In the genomic region with DNA sequence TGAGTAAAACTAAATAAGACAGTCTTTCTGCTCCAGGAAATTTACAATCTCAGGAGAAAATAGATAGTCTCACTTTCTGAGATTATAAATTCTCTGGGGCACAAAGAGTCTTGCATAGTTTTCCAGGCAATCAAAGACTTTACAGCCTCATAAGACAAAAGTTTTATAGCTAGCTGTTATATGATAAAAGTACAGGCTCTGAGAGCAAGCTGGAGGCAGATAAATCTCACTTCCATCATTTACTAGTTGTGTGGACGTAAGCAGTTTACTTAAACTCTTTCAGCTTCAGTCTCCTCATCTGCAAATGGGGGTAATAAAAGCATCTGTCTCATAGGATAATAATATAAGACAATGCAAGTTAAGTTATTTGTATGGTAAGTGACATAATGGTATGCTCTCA, we compare ENCODE assay signal across 7 cellular contexts.
"Had no signal": no experiment of that assay in that cellular context is flagged by ENCODE, and none has a peak within 500 bp of the region (broad histone marks: within the 10 kb centered on the region; RNA-seq: fewer than 3 reads in every experiment).

No MANE protein-coding gene starts in this region.

- FAIRE-seq: HTR-8/SVneo had no signal

- H3K36me3 ChIP-seq: HAP-1 had no signal

- DNase-seq: GM23248, GOT3, H7, IMR-90 had no signal

- H3K27ac ChIP-seq: GM23248 had no signal

- ATAC-seq: HCT116 had no signal

- H3K4me1 ChIP-seq: HAP-1 had no signal

- H3K4me3 ChIP-seq: GM23248, HAP-1 had no signal

- H3K9ac ChIP-seq: GM23248 had no signal
